ENCODE assay signal across 1 cellular context in the genomic region with DNA sequence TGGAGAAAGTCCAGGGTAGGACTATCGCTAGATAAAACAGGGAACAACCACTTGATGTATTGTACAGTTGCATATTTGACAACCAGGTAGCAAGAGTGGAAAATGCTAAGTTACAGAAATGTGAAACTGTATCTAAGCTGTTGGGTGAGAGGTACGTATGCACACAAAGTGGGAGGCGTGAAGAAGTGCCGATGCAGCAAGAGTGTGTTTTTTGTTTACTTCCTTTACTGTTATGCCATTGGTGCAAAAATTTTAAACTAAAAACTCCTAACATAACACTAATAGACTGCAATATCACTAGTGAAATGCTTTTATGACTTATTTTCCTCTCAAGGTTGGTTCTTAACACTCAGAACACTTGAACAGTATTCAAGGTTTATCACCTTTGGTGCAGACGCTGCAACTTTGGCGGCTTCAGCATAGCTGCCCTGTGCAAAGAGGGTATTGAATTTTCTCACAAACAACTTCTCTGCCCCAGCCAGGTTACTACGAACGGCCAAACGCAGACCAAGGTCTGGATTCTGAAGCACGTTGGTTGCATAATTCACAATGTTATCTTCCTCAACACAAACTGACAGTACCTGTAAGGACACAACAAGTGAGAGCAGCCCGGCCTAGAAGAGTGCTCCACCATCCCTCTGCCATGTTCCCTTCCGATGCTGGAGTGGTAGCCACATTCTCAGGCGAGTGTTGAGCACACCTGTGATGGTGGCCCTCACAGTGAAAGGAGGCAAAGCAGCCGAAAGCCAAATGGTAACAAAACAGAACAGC.
A peak's percentile ranks its signal among the peaks of the same experiment; 100 is the strongest.
TF ChIP-seq lines count a peak whose summit lies in the region.

No MANE protein-coding gene starts in this region.

TF ChIP-seq in K562, 482 proteins besides CTCF, POLR2A, EP300 and RAD21:
- TF ChIP-seq EZH2 (IDR thresholded peaks at IDR 0.05; ENCODE audit: borderline replicate concordance, low read depth, low read length) (peak; percentile 87; the same call in 1 of the 2 replicates), CHCHD3 (CRISPR knock-in tag; IDR thresholded peaks at IDR 0.05) (no peak), BRF1 (IDR thresholded peaks at IDR 0.05; ENCODE audit: borderline replicate concordance, extremely low read depth, insufficient read length) (no peak), ZNF586 (CRISPR knock-in tag; conservative IDR thresholded peaks at IDR 0.05) (no peak), ZNF316 (IDR thresholded peaks at IDR 0.05) (peak; percentile 68), ZSCAN32 (CRISPR knock-in tag; IDR thresholded peaks at IDR 0.05) (no peak), MED1 (CRISPR knock-in tag; IDR thresholded peaks at IDR 0.05; ENCODE audit: borderline replicate concordance) (no peak), PURB (CRISPR knock-in tag; IDR thresholded peaks at IDR 0.05; ENCODE audit: low read depth) (0 out of 2 replicates have a peak, but pooled peaks have one; percentile 27), PHB (CRISPR knock-in tag; IDR thresholded peaks at IDR 0.05) (no peak), ETV1 (tag; conservative IDR thresholded peaks at IDR 0.05; ENCODE audit: low read depth) (no peak), CEBPG (CRISPR knock-in tag; IDR thresholded peaks at IDR 0.05) (no peak), CEBPG (tag; conservative IDR thresholded peaks at IDR 0.05 in 1 of 2, IDR thresholded peaks at IDR 0.05 in 1 of 2) (no peak), ZFP36 (IDR thresholded peaks at IDR 0.05; ENCODE audit: low read depth, low read length, partially characterized antibody) (peak; percentile 16), ZNF408 (CRISPR knock-in tag; IDR thresholded peaks at IDR 0.05; ENCODE audit: low read depth) (no peak), CBX5 (IDR thresholded peaks at IDR 0.05; ENCODE audit: borderline replicate concordance, low read depth) (no peak), HNRNPH1 (optimal IDR thresholded peaks at IDR 0.05; ENCODE audit: low read depth, low read length) (no peak), SPI1 (IDR thresholded peaks at IDR 0.05; ENCODE audit: borderline replicate concordance, low read depth, low read length) (no peak), KLF10 (CRISPR knock-in tag; IDR thresholded peaks at IDR 0.05) (no peak), SRF (CRISPR knock-in tag; IDR thresholded peaks at IDR 0.05) (no peak), SIN3B (IDR thresholded peaks at IDR 0.05; ENCODE audit: low read depth) (no peak), XRCC5 (IDR thresholded peaks at IDR 0.05; ENCODE audit: low read depth, low read length) (no peak), CTBP1 (IDR thresholded peaks at IDR 0.05; ENCODE audit: borderline replicate concordance) (no peak), ZNF561 (CRISPR knock-in tag; conservative IDR thresholded peaks at IDR 0.05) (no peak), BRD4 (IDR thresholded peaks at IDR 0.05) (0 out of 2 replicates have a peak, but pooled peaks have one; percentile 8), TCF7 (IDR thresholded peaks at IDR 0.05; ENCODE audit: borderline replicate concordance) (no peak), SREBF2 (CRISPR knock-in tag; IDR thresholded peaks at IDR 0.05) (no peak), TEAD4 (IDR thresholded peaks at IDR 0.05; ENCODE audit: low read length) (no peak), TEAD4 (CRISPR knock-in tag; IDR thresholded peaks at IDR 0.05; ENCODE audit: borderline replicate concordance) (no peak), ZFPM2 (CRISPR knock-in tag; IDR thresholded peaks at IDR 0.05) (no peak), ARID2 (IDR thresholded peaks at IDR 0.05) (no peak), NELFE (IDR thresholded peaks at IDR 0.05; ENCODE audit: insufficient read depth, insufficient read length) (no peak), C11orf30 (IDR thresholded peaks at IDR 0.05; ENCODE audit: low read depth) (peak; percentile 51), FOXK1 (CRISPR knock-in tag; IDR thresholded peaks at IDR 0.05; ENCODE audit: borderline replicate concordance) (peak; percentile 73; the same call in 1 of the 2 replicates), ELF2 (CRISPR knock-in tag; IDR thresholded peaks at IDR 0.05) (0 out of 2 replicates have a peak, but pooled peaks have one; percentile 20), ZNF146 (CRISPR knock-in tag; IDR thresholded peaks at IDR 0.05; ENCODE audit: unreplicated experiment) (no peak), SMAD1 (IDR thresholded peaks at IDR 0.05; ENCODE audit: low read depth, low read length, partially characterized antibody) (peak; percentile 41), ZNF41 (CRISPR knock-in tag; conservative IDR thresholded peaks at IDR 0.05) (no peak), FOXJ2 (tag; IDR thresholded peaks at IDR 0.05) (no peak), CEBPB (tag; IDR thresholded peaks at IDR 0.05) (peak; percentile 61), NFRKB (IDR thresholded peaks at IDR 0.05; ENCODE audit: low read depth) (no peak), ZNF239 (CRISPR knock-in tag; IDR thresholded peaks at IDR 0.05) (no peak), POU5F1 (IDR thresholded peaks at IDR 0.05; ENCODE audit: borderline replicate concordance, low read depth, low read length, partially characterized antibody) (peak; percentile 18), MAFG (tag; conservative IDR thresholded peaks at IDR 0.05) (peak; percentile 43; the same call in 1 of the 2 replicates), ESRRA (IDR thresholded peaks at IDR 0.05; ENCODE audit: borderline replicate concordance, low read depth) (no peak)
- TF ChIP-seq, protein P1, sequence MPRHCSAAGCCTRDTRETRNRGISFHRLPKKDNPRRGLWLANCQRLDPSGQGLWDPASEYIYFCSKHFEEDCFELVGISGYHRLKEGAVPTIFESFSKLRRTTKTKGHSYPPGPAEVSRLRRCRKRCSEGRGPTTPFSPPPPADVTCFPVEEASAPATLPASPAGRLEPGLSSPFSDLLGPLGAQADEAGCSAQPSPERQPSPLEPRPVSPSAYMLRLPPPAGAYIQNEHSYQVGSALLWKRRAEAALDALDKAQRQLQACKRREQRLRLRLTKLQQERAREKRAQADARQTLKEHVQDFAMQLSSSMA (CRISPR knock-in tag; IDR thresholded peaks at IDR 0.05), result no peak
- TF ChIP-seq, protein P2, sequence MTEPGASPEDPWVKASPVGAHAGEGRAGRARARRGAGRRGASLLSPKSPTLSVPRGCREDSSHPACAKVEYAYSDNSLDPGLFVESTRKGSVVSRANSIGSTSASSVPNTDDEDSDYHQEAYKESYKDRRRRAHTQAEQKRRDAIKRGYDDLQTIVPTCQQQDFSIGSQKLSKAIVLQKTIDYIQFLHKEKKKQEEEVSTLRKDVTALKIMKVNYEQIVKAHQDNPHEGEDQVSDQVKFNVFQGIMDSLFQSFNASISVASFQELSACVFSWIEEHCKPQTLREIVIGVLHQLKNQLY (CRISPR knock-in tag; conservative IDR thresholded peaks at IDR 0.05), result no peak
- TF ChIP-seq, protein P3, sequence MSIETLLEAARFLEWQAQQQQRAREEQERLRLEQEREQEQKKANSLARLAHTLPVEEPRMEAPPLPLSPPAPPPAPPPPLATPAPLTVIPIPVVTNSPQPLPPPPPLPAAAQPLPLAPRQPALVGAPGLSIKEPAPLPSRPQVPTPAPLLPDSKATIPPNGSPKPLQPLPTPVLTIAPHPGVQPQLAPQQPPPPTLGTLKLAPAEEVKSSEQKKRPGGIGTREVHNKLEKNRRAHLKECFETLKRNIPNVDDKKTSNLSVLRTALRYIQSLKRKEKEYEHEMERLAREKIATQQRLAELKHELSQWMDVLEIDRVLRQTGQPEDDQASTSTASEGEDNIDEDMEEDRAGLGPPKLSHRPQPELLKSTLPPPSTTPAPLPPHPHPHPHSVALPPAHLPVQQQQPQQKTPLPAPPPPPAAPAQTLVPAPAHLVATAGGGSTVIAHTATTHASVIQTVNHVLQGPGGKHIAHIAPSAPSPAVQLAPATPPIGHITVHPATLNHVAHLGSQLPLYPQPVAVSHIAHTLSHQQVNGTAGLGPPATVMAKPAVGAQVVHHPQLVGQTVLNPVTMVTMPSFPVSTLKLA (conservative IDR thresholded peaks at IDR 0.05), result no peak
- TF ChIP-seq, protein P4, sequence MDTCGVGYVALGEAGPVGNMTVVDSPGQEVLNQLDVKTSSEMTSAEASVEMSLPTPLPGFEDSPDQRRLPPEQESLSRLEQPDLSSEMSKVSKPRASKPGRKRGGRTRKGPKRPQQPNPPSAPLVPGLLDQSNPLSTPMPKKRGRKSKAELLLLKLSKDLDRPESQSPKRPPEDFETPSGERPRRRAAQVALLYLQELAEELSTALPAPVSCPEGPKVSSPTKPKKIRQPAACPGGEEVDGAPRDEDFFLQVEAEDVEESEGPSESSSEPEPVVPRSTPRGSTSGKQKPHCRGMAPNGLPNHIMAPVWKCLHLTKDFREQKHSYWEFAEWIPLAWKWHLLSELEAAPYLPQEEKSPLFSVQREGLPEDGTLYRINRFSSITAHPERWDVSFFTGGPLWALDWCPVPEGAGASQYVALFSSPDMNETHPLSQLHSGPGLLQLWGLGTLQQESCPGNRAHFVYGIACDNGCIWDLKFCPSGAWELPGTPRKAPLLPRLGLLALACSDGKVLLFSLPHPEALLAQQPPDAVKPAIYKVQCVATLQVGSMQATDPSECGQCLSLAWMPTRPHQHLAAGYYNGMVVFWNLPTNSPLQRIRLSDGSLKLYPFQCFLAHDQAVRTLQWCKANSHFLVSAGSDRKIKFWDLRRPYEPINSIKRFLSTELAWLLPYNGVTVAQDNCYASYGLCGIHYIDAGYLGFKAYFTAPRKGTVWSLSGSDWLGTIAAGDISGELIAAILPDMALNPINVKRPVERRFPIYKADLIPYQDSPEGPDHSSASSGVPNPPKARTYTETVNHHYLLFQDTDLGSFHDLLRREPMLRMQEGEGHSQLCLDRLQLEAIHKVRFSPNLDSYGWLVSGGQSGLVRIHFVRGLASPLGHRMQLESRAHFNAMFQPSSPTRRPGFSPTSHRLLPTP (IDR thresholded peaks at IDR 0.05; ENCODE audit: borderline replicate concordance, extremely low read depth, insufficient read length), result no peak
- TF ChIP-seq, protein P5, sequence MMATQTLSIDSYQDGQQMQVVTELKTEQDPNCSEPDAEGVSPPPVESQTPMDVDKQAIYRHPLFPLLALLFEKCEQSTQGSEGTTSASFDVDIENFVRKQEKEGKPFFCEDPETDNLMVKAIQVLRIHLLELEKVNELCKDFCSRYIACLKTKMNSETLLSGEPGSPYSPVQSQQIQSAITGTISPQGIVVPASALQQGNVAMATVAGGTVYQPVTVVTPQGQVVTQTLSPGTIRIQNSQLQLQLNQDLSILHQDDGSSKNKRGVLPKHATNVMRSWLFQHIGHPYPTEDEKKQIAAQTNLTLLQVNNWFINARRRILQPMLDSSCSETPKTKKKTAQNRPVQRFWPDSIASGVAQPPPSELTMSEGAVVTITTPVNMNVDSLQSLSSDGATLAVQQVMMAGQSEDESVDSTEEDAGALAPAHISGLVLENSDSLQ (IDR thresholded peaks at IDR 0.05), result no peak
- TF ChIP-seq, protein P6, sequence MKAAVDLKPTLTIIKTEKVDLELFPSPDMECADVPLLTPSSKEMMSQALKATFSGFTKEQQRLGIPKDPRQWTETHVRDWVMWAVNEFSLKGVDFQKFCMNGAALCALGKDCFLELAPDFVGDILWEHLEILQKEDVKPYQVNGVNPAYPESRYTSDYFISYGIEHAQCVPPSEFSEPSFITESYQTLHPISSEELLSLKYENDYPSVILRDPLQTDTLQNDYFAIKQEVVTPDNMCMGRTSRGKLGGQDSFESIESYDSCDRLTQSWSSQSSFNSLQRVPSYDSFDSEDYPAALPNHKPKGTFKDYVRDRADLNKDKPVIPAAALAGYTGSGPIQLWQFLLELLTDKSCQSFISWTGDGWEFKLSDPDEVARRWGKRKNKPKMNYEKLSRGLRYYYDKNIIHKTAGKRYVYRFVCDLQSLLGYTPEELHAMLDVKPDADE (conservative IDR thresholded peaks at IDR 0.05; ENCODE audit: control insufficient read depth, low read depth, low read length), result no peak
- TF ChIP-seq, protein P7, sequence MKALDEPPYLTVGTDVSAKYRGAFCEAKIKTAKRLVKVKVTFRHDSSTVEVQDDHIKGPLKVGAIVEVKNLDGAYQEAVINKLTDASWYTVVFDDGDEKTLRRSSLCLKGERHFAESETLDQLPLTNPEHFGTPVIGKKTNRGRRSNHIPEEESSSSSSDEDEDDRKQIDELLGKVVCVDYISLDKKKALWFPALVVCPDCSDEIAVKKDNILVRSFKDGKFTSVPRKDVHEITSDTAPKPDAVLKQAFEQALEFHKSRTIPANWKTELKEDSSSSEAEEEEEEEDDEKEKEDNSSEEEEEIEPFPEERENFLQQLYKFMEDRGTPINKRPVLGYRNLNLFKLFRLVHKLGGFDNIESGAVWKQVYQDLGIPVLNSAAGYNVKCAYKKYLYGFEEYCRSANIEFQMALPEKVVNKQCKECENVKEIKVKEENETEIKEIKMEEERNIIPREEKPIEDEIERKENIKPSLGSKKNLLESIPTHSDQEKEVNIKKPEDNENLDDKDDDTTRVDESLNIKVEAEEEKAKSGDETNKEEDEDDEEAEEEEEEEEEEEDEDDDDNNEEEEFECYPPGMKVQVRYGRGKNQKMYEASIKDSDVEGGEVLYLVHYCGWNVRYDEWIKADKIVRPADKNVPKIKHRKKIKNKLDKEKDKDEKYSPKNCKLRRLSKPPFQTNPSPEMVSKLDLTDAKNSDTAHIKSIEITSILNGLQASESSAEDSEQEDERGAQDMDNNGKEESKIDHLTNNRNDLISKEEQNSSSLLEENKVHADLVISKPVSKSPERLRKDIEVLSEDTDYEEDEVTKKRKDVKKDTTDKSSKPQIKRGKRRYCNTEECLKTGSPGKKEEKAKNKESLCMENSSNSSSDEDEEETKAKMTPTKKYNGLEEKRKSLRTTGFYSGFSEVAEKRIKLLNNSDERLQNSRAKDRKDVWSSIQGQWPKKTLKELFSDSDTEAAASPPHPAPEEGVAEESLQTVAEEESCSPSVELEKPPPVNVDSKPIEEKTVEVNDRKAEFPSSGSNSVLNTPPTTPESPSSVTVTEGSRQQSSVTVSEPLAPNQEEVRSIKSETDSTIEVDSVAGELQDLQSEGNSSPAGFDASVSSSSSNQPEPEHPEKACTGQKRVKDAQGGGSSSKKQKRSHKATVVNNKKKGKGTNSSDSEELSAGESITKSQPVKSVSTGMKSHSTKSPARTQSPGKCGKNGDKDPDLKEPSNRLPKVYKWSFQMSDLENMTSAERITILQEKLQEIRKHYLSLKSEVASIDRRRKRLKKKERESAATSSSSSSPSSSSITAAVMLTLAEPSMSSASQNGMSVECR (CRISPR knock-in tag; IDR thresholded peaks at IDR 0.05), result 0 out of 2 replicates have a peak, but pooled peaks have one; percentile 0
